In the genomic region with DNA sequence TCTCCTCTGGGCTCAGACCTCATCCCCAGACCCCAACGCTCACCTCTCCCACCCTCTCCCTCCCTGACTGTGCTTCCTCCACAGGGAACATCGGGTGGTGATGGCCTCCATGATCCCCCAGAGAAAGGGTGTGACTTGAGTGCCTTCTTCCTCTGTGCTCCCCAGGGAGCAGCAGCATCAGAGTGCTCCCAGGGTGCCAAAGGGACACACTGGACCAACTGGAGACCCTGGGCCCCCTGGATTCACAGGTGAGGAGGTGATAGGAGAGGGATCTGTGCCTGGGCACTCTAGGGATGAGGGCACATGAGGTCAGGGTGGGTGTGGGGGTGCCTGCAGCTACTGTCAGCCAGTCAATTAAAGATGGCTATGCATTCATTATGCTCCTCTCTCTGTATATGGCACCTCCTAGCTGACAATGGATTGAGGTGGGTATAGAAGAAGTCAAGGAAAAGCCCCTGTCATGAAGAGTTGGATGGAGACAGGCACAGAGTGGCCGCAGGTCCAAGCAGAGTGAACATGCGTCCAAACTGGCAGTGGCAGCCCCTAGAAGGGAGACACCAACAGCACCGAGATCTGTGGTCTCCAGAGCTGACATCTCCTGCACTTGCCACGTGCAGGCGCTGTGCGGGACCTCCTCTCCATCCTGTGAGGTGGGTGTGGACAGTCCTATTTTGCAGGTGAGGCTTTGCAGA, we compare ENCODE assay signal across 21 cellular contexts. TPM values are rescaled to one million over a fixed set of nuclear protein-coding genes. Genes with fewer than 3 reads are reported as not detected.
A peak's percentile ranks its signal among the peaks of the same experiment; 100 is the strongest.
DNase-seq lines count a peak whose midpoint lies in the region; ATAC-seq, FAIRE-seq and TF ChIP-seq lines count a peak whose summit lies in the region.
"Had no signal": no experiment of that assay in that cellular context is flagged by ENCODE, and none has a peak within 500 bp of the region (broad histone marks: within the 10 kb centered on the region; RNA-seq: fewer than 3 reads in every experiment).

No MANE protein-coding gene starts in this region.

- no peaks in the 10 kb centered on the region for H3F3A ChIP-seq in DOHH2 (ENCODE audit: control insufficient read depth, insufficient read depth)

- peaks cover 42% of the 10 kb centered on the region for H3K27me3 ChIP-seq in DOHH2 (ENCODE audit: control insufficient read depth, low read length)
- peaks cover 0 to 14% of the 10 kb centered on the region in 2 experiments; a peak in 3 of 5 replicates for H3K27me3 ChIP-seq in K562 (ENCODE audit: control insufficient read depth in 2 of 2, insufficient read depth in 2 of 2, low read length in 2 of 2)
- H3K27me3 ChIP-seq in osteoblast (ENCODE audit: insufficient read depth, low read length) = no peaks in the 10 kb centered on the region

- FAIRE-seq in K562 (lab: Jason Lieb, UNC) (no peak), RCC 7860 (lab: Jason Lieb, UNC) (no peak)
- FAIRE-seq: GM12891, GM19239, HTR-8/SVneo had no signal

- no peak for TF ChIP-seq EP300 in K562 (IDR thresholded peaks at IDR 0.05; ENCODE audit: low read length)

- H4K20me1 ChIP-seq in DOHH2 (ENCODE audit: control insufficient read depth, insufficient read depth, low read depth, low read length) (no peaks in the 10 kb centered on the region), K562 (replicated peaks; ENCODE audit: control insufficient read depth, insufficient read depth, low read length) (0 out of 2 replicates have a peak, but pooled peaks cover 4% of the 10 kb centered on the region), osteoblast (ENCODE audit: insufficient read depth, low read length) (no peaks in the 10 kb centered on the region)

- no peaks in the 10 kb centered on the region for H3K4me1 ChIP-seq in DOHH2 (ENCODE audit: control insufficient read depth, low read length)
- H3K4me1 ChIP-seq in K562 (replicated peaks in 1 of 2; ENCODE audit: control insufficient read depth in 2 of 2, insufficient read depth in 2 of 2, low read length in 2 of 2) = no peaks in the 10 kb centered on the region
- H3K4me1 ChIP-seq in osteoblast (ENCODE audit: insufficient read depth, low read length) = no peaks in the 10 kb centered on the region
- H3K4me1 ChIP-seq: Caco-2 had no signal

- H3K36me3 ChIP-seq in DOHH2 (ENCODE audit: control insufficient read depth, low read length) = no peaks in the 10 kb centered on the region
- H3K36me3 ChIP-seq in K562 (ENCODE audit: control insufficient read depth, insufficient read depth, low read length) = no peaks in the 10 kb centered on the region
- H3K36me3 ChIP-seq in osteoblast (ENCODE audit: insufficient read depth, low read length) = no peaks in the 10 kb centered on the region

- H3K9me3 ChIP-seq in DOHH2 (ENCODE audit: control insufficient read depth, insufficient read depth, low read length) (no peaks in the 10 kb centered on the region), K562 (replicated peaks; ENCODE audit: control insufficient read depth, insufficient read depth, low read depth, low read length) (no peaks in the 10 kb centered on the region), osteoblast (ENCODE audit: low read depth, low read length) (no peaks in the 10 kb centered on the region)
- H3K9me3 ChIP-seq: Caco-2 had no signal

- ATAC-seq in K562 = peak; percentile 68
- no peak for ATAC-seq in HG03159 (IDR thresholded peaks at IDR 0.05; ENCODE audit: unreplicated experiment)
- ATAC-seq in Right ventricle myocardium inferior = no peak
- ATAC-seq in GM19397 (IDR thresholded peaks at IDR 0.05; ENCODE audit: unreplicated experiment) = no peak

- intact Hi-C loops in K562 (cut with micrococcal nuclease) = no loop called here
- intact Hi-C loops in Right ventricle myocardium inferior (cut with DNase I) = no loop called here

- TF ChIP-seq CTCF in DOHH2 (IDR thresholded peaks at IDR 0.05; ENCODE audit: low read depth, low read length, poor library complexity, severe bottlenecking) = peak; percentile 15
- peak in 2 of 3 experiments; percentile 21 to 23; a peak in 2 of 6 replicates for TF ChIP-seq CTCF in K562 (IDR thresholded peaks at IDR 0.05 in 2 of 3, conservative IDR thresholded peaks at IDR 0.05 in 1 of 3; ENCODE audit: insufficient read depth in 2 of 3, low read depth in 1 of 3, low read length in 3 of 3)
- no peak for TF ChIP-seq CTCF in osteoblast (IDR thresholded peaks at IDR 0.05; ENCODE audit: extremely low read depth, low read depth, low read length)

- 6% methylated on average over 7 of the region's 8 CpGs for WGBS in K562 (ENCODE audit: insufficient coverage, low coverage, missing lambda C conversion rate)

- H3K4me3 ChIP-seq in DOHH2 (ENCODE audit: low read length) (no peak overlapping the region), K562 (no peak overlapping the region), osteoblast (ENCODE audit: insufficient read depth, low read length) (no peak overlapping the region)

- H2AFZ ChIP-seq in K562 (ENCODE audit: low read depth, low read length) = no peak overlapping the region
- no peak overlapping the region for H2AFZ ChIP-seq in osteoblast (ENCODE audit: low read length)

- in situ Hi-C loops in K562 (cut with MboI) = no loop called here

- TF ChIP-seq POLR2A in K562 (conservative IDR thresholded peaks at IDR 0.05) = no peak

- DNase-seq in HEK293T (ENCODE audit: extremely low spot score) (peak; percentile 0), K562 (ENCODE audit: extremely low read depth in 1 of 4, low spot score in 3 of 4) (peak in 2 of 4 experiments; percentile 3 to 4), osteoblast (ENCODE audit: insufficient read length, low spot score, missing footprints) (peak; percentile 32), Right ventricle myocardium inferior (ENCODE audit: missing footprints) (no peak), RCC 7860 (ENCODE audit: low spot score) (no peak)
- DNase-seq: AML-193; Caco-2; CD4-positive, CD25-positive, alpha-beta regulatory T cell; GDM1; GOT3; NCI-H1092 treated with DMSO at 0.1 percent for 48 hours; NCI-H146; NCI-H2029 treated with DMSO at 0.1 percent for 48 hours; NCI-H774; RPMI8226 had no signal

- H3K4me2 ChIP-seq in DOHH2 (ENCODE audit: low read length) (no peak overlapping the region), K562 (ENCODE audit: insufficient read depth, low read length) (no peak overlapping the region), osteoblast (ENCODE audit: insufficient read depth, low read length) (no peak overlapping the region)

- H3K9me1 ChIP-seq in K562 (ENCODE audit: control insufficient read depth, insufficient read depth, low read length) = peaks cover 3% of the 10 kb centered on the region

- no TSS peak for BruUV-seq in K562 (replicated peaks; lab: Mats Ljungman, UMichigan)

- H3K9ac ChIP-seq in K562 (ENCODE audit: insufficient read depth in 1 of 2, low read depth in 2 of 2, low read length in 2 of 2) = no peak overlapping the region

- TF ChIP-seq RAD21 in K562 (CRISPR knock-in tag; conservative IDR thresholded peaks at IDR 0.05 in 1 of 2, IDR thresholded peaks at IDR 0.05 in 1 of 2) = 0 out of 4 replicates have a peak, but pooled peaks of 1 of the 2 experiments have one; percentile 5

- POLR2A ChIA-PET in HEK293T (lab: Yijun Ruan, JAX) (no interaction called here), K562 (lab: Yijun Ruan, JAX) (interaction anchor here (0.5 kb wide), 1 partner anchor 132 kb away, joined by 3 read pairs; no protein-coding TSS in a partner anchor)

- H3K27ac ChIP-seq in DOHH2 (ENCODE audit: low read depth, low read length) (no peak overlapping the region), K562 (ENCODE audit: extremely low read depth, low read depth, low read length) (no peak overlapping the region), osteoblast (ENCODE audit: low read depth, low read length) (no peak overlapping the region)

- no peaks in the 10 kb centered on the region for H3K9me2 ChIP-seq in DOHH2 (replicated peaks; ENCODE audit: control insufficient read depth, low read length)

- CTCF ChIA-PET in HEK293T (lab: Yijun Ruan, JAX) = no interaction called here
- CTCF ChIA-PET in K562 (lab: Yijun Ruan, JAX; ENCODE audit: low intra/inter-chr PET ratio) = no interaction called here

- no peaks in the 10 kb centered on the region for H3K79me2 ChIP-seq in DOHH2 (ENCODE audit: control insufficient read depth, low read length)
- H3K79me2 ChIP-seq in K562 (ENCODE audit: control insufficient read depth, insufficient read depth, low read length) = no peaks in the 10 kb centered on the region
- no peaks in the 10 kb centered on the region for H3K79me2 ChIP-seq in osteoblast (ENCODE audit: insufficient read depth, low read length)

TF ChIP-seq in HEK293T, 16 proteins besides CTCF, POLR2A, EP300 and RAD21:
- TF ChIP-seq L3MBTL2 (conservative IDR thresholded peaks at IDR 0.05) (no peak), HDGF (IDR thresholded peaks at IDR 0.05; ENCODE audit: borderline replicate concordance) (no peak)

TF ChIP-seq in K562, 482 proteins besides CTCF, POLR2A, EP300 and RAD21:
- TF ChIP-seq TAF7 (tag; IDR thresholded peaks at IDR 0.05) (no peak), NONO (IDR thresholded peaks at IDR 0.05; ENCODE audit: low read depth in 2 of 2, low read length in 1 of 2) (no peak), E2F3 (CRISPR knock-in tag; IDR thresholded peaks at IDR 0.05) (no peak), ZNF24 (IDR thresholded peaks at IDR 0.05) (no peak), ZNF263 (CRISPR knock-in tag; IDR thresholded peaks at IDR 0.05; ENCODE audit: borderline replicate concordance) (peak; percentile 69), JUNB (CRISPR knock-in tag; conservative IDR thresholded peaks at IDR 0.05) (no peak), ELF1 (tag; IDR thresholded peaks at IDR 0.05) (no peak)
TF ChIP-seq in K562: peak in this region for 1.

RNA-seq across cellular contexts. Expression of gene VOPP1, which starts 15.5 kb away (rescaled TPM):
- 22.5 and 27.7 TPM in 2 replicates for total RNA-seq in K562 (2011; cell fraction: chromatin; rRNA removed; ENCODE audit: low replicate concordance)
- total RNA-seq in K562 (2011; cell fraction: nucleolus; rRNA removed) = 28.4 and 32.9 TPM in 2 replicates
- total RNA-seq in K562 (2011; cell fraction: nucleoplasm; rRNA removed) = 36.5 and 44.2 TPM in 2 replicates
- 31.0 and 41.3 TPM in 2 replicates for total RNA-seq in K562 (2014; rRNA removed)
- 32.4 and 32.8 TPM in 2 replicates for total RNA-seq in K562 (2014; rRNA removed; fragmentation: Illumina TruSeq; extraction: Trizol)
- total RNA-seq in K562 (2015; rRNA removed; fragmentation: Illumina TruSeq; extraction: Trizol) = 33.1 and 35.9 TPM in 2 replicates
- 45.8 and 47.0 TPM in 2 replicates for total RNA-seq in K562 (2021)
- polyA plus RNA-seq in K562 (2011; rRNA removed) = 27.3 and 32.5 TPM in 2 replicates
- polyA plus RNA-seq in K562 (2011; cell fraction: cytosol; rRNA removed) = 31.1 and 42.4 TPM in 2 replicates
- polyA plus RNA-seq in K562 (2011; cell fraction: nucleus; rRNA removed) = 13.2 and 14.1 TPM in 2 replicates
- polyA plus RNA-seq in K562 (2012) = 32.7 and 35.8 TPM in 2 replicates
- 31.2 and 36.5 TPM in 2 replicates for polyA plus RNA-seq in K562 (2014; fragmentation: Illumina TruSeq; extraction: Trizol)
- 10 to 100 TPM in 1 of 2 experiments, 1 to 10 TPM in 1; 8.2 to 11.0 TPM for polyA plus RNA-seq in K562 (2014; fragmentation: Nextera tagmentation; extraction: Ambion mirVana)
- polyA plus RNA-seq in K562 (2014; rRNA removed) = 31.0 and 35.3 TPM in 2 replicates
- 36.3 and 42.1 TPM in 2 replicates for polyA minus RNA-seq in K562 (2011; rRNA and poly(A)+ RNA removed)
- polyA minus RNA-seq in K562 (2011; cell fraction: cytosol; rRNA and poly(A)+ RNA removed) = 30.5 and 37.7 TPM in 2 replicates
- 6.7 and 7.6 TPM in 2 replicates for polyA minus RNA-seq in K562 (2011; cell fraction: nucleus; rRNA and poly(A)+ RNA removed)
- 74.6 TPM in 2 replicates for total RNA-seq in osteoblast
- total RNA-seq in Right ventricle myocardium inferior = 23.1 TPM

Comparison
In these comparisons a context has a peak if more than half of its experiments do, and no peak if none do; other contexts are left out.
1. DNase-seq: peak in HEK293T (single experiment) and osteoblast (single experiment); none in Right ventricle myocardium inferior (single experiment) and RCC 7860 (single experiment).